ENCODE assay signal across 8 cellular contexts in the genomic region with DNA sequence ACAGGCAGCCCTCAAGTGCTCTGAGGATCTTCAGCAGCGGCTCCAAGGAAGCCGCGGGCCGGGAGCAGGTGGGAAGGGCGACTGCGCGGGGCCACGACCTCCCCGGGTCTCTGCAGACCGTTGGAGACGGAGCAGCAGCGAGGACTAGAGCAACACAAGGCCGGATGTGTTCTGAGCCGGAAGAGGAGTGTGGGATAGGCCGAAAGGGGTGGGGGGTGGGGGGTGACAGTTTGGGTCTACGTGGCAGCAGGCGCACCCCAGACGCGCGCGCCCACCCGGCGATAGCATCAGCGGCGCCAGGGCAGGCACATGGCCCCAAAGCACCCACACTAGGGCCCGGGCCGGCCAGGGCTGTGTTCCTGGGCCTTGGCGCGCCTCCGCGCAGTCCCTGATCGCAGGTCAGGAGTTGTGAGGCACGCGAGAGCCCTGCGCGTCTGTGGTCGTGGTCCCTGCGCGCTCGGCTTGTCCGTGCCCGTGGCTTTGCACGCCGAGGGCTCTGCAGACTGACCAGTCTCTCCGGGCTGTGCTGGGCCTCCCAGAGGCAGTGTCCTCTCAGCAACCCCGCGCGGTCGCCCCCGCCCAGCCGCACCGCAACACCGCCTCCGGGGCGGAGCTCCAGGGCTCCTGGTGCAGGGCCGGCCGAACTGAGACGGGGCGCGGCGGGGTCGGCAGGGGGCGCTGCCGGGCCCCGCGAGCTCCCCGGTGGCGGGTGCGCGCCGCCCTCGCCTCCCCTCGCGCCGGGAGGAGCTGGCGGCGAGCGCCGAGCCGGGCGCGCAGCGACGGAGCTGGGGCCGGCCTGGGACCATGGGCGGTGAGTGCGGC. TPM values are rescaled to one million over a fixed set of nuclear protein-coding genes. Genes with fewer than 3 reads are reported as not detected.
DNase-seq lines count a peak whose midpoint lies in the region; ATAC-seq and TF ChIP-seq lines count a peak whose summit lies in the region.

PXYLP1 (plus strand) TSS at position 725 of the 822 bp plus-strand sequence. CDS start 28,351 bp downstream, outside the sequence.

- H3K27me3 ChIP-seq in RWPE2 (ENCODE audit: insufficient read depth, poor library complexity, severe bottlenecking): no peaks in the 10 kb centered on the region
- peaks cover 7% of the 10 kb centered on the region for H3K27me3 ChIP-seq in foreskin keratinocyte
- no peaks in the 10 kb centered on the region for H3K27me3 ChIP-seq in neutrophil

- DNase-seq in ELR (ENCODE audit: low read depth) (peak; percentile 88), RWPE2 (ENCODE audit: low spot score) (peak; percentile 82), activated gamma-delta T cell (lab: John Stamatoyannopoulos, UW) (peak; percentile 84), foreskin keratinocyte (peak; percentile 30 to 58), superior temporal gyrus (ENCODE audit: extremely low spot score) (peak; percentile 83)

- H3K9me3 ChIP-seq in KOPT-K1 (ENCODE audit: insufficient read depth, low read length, poor library complexity, severe bottlenecking) (no peaks in the 10 kb centered on the region), RWPE2 (ENCODE audit: severe bottlenecking) (no peaks in the 10 kb centered on the region), neutrophil (no peaks in the 10 kb centered on the region)

- H3K27ac ChIP-seq in KOPT-K1 (ENCODE audit: low read depth, low read length, poor library complexity, severe bottlenecking): peak within 1 kb of the TSS; percentile 99
- no peak within 1 kb of the TSS for H3K27ac ChIP-seq in RWPE2 (ENCODE audit: poor library complexity, severe bottlenecking)
- H3K27ac ChIP-seq in foreskin keratinocyte: no peak within 1 kb of the TSS
- H3K27ac ChIP-seq in neutrophil: peak within 1 kb of the TSS; percentile 71

- H3K36me3 ChIP-seq in KOPT-K1 (ENCODE audit: insufficient read depth, low read length) (peaks cover 20% of the 10 kb centered on the region), RWPE2 (ENCODE audit: low read depth) (no peaks in the 10 kb centered on the region), neutrophil (peaks cover 9% of the 10 kb centered on the region)

- H3K4me1 ChIP-seq in RWPE2 (ENCODE audit: insufficient read depth, poor library complexity, severe bottlenecking) (no peaks in the 10 kb centered on the region), foreskin keratinocyte (no peaks in the 10 kb centered on the region), neutrophil (ENCODE audit: control insufficient read depth in 1 of 2, insufficient read depth in 1 of 2, low read depth in 1 of 2, low read length in 1 of 2) (peaks cover 43 to 51% of the 10 kb centered on the region in 2 experiments)

- TF ChIP-seq CTCF in RWPE2 (IDR thresholded peaks at IDR 0.05; ENCODE audit: poor library complexity, severe bottlenecking) (peak; percentile 98), foreskin keratinocyte (conservative IDR thresholded peaks at IDR 0.05) (peak; percentile 88), neutrophil (IDR thresholded peaks at IDR 0.05) (peak; percentile 93)

- H3K4me3 ChIP-seq in RWPE2 (ENCODE audit: severe bottlenecking) (peak within 1 kb of the TSS; percentile 75), neutrophil (ENCODE audit: low read depth in 1 of 2, low read length in 1 of 2) (peak within 1 kb of the TSS; percentile 84 to 86)

- peak; percentile 97 for ATAC-seq in GM21825 (IDR thresholded peaks at IDR 0.05; ENCODE audit: unreplicated experiment)
- ATAC-seq in RWPE2 (ENCODE audit: low read depth): peak; percentile 91
- ATAC-seq in foreskin keratinocyte: peak; percentile 93

RNA-seq across cellular contexts. Expression of gene PXYLP1, which starts in this region (rescaled TPM):
- total RNA-seq in foreskin keratinocyte: 3.0 and 3.9 TPM in 2 replicates
- 1.8 and 1.9 TPM in 2 replicates for polyA plus RNA-seq in foreskin keratinocyte

Comparison
In these comparisons a context has a peak if more than half of its experiments do, and no peak if none do; other contexts are left out.
1. H3K27ac ChIP-seq: peak in KOPT-K1 (single experiment) and neutrophil (single experiment); none in RWPE2 (single experiment) and foreskin keratinocyte (single experiment).
2. Peak in every context shown above with its lines, with median percentiles within 50 percentile points of each other: DNase-seq, ATAC-seq and CTCF ChIP-seq.